In the genomic region with DNA sequence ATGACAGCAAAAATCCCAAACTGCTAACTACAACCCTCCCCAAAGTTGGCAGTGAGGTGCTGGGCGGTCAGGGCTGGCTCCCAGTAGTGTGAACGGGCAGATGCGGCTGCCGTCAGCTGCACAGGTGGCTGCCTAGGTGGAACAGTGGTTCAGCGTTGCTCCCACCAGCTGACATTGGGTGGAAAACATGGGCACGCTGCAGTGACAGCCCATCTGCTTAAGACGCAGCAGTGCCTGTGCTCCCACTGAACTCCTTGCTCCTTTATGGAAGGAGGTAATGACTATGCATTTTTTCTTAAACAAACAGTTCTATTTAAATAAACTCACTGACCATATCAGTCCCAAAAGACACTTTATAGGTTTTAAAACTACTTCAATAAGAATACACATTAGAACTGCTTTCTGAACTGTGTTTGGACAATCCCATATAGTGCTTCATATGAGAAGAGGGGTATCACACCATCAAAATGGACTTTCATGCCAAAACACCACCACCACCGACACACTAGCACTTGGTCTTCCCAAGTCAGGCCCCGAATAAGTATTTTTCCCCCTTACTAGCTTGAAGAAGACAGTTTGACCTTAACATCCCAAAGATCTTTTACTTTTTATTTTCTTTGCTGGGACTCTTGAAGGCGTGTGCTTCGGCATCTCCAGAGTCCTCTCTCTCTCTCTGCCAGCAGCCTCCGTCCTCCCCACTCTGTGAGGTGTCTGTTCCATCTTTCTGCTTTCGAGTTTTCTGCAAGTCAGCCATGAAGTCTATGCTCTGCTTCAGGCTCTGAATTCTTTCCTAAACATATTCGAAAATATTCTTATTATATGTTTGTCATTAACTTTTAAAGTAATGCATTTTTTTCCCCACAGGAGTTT, we compare ENCODE assay signal across 15 cellular contexts. TPM values are rescaled to one million over a fixed set of nuclear protein-coding genes. Genes with fewer than 3 reads are reported as not detected.
DNase-seq lines count a peak whose midpoint lies in the region; ATAC-seq, FAIRE-seq and TF ChIP-seq lines count a peak whose summit lies in the region.
"Had no signal": no experiment of that assay in that cellular context is flagged by ENCODE, and none has a peak within 500 bp of the region (broad histone marks: within the 10 kb centered on the region; RNA-seq: fewer than 3 reads in every experiment).

No MANE protein-coding gene starts in this region.

- no peaks in the 10 kb centered on the region for H3K9me3 Mint-ChIP-seq in activated naive CD8-positive, alpha-beta T cell treated with anti-CD3 and anti-CD28 coated beads for 36 hours
- peaks cover 0 to 3% (median 0%) of the 10 kb centered on the region in 7 donors for H3K9me3 Mint-ChIP-seq in naive B cell

- H3K4me3 ChIP-seq in HepG2 (replicated peaks in 1 of 3; ENCODE audit: insufficient read depth in 1 of 3, low read depth in 2 of 3, low read length in 3 of 3) (no peak overlapping the region), right lobe of liver (no peak overlapping the region), thyroid gland (replicated peaks in 1 of 3) (no peak overlapping the region)
- H3K4me3 ChIP-seq: GM23248, lung, ovary had no signal

- in situ Hi-C loops in HepG2 (cut with HindIII; ENCODE audit: extremely low pct_ligation_motif_present, low pct_unique_long_range_greater_than_20kb): no loop called here

- no peak; the same call in 2 of the 3 replicates for ATAC-seq in HepG2
- ATAC-seq in right lobe of liver: no peak
- no peak for ATAC-seq in naive B cell (ENCODE audit: low read depth in 2 of 2)
- no peak for ATAC-seq in HG02981 (IDR thresholded peaks at IDR 0.05; ENCODE audit: unreplicated experiment)
- no peak for ATAC-seq in GM21447 (IDR thresholded peaks at IDR 0.05; ENCODE audit: unreplicated experiment)

- H3K9me3 ChIP-seq in HepG2 (ENCODE audit: low read length): no peaks in the 10 kb centered on the region
- H3K9me3 ChIP-seq in right lobe of liver: no peaks in the 10 kb centered on the region
- H3K9me3 ChIP-seq in thyroid gland: no peaks in the 10 kb centered on the region
- H3K9me3 ChIP-seq: ovary had no signal

- peaks cover 25% of the 10 kb centered on the region for H3K36me3 Mint-ChIP-seq in activated naive CD8-positive, alpha-beta T cell treated with anti-CD3 and anti-CD28 coated beads for 36 hours
- peaks cover 22 to 40% of the 10 kb centered on the region in 2 donors for H3K36me3 Mint-ChIP-seq in naive B cell

- H2AFZ ChIP-seq in HepG2 (ENCODE audit: low read length): no peak overlapping the region
- H2AFZ ChIP-seq: GM23248 had no signal

- no peaks in the 10 kb centered on the region for H4K20me1 ChIP-seq in HepG2 (ENCODE audit: insufficient read depth, low read length)

- no TSS peak for BruUV-seq in HepG2 (replicated peaks; lab: Mats Ljungman, UMichigan)

- TF ChIP-seq POLR2A in HepG2 (IDR thresholded peaks at IDR 0.05; ENCODE audit: insufficient read depth in 1 of 2, low read depth in 2 of 2, low read length in 2 of 2): no peak
- TF ChIP-seq POLR2A in right lobe of liver (IDR thresholded peaks at IDR 0.05): no peak
- no peak for TF ChIP-seq POLR2A in thyroid gland (IDR thresholded peaks at IDR 0.05)

- H3K36me3 ChIP-seq in HepG2 (replicated peaks in 1 of 2; ENCODE audit: control insufficient read depth in 1 of 2, insufficient read depth in 2 of 2, low read length in 2 of 2) (peaks cover 12 to 52% of the 10 kb centered on the region in 2 experiments), right lobe of liver (peaks cover 0 to 23% (median 5%) of the 10 kb centered on the region in 4 donors), thyroid gland (peaks cover 8 to 11% of the 10 kb centered on the region in 2 donors)
- H3K36me3 ChIP-seq: ovary had no signal

- H3K27ac Mint-ChIP-seq in activated naive CD8-positive, alpha-beta T cell treated with anti-CD3 and anti-CD28 coated beads for 36 hours: peak overlapping the region; percentile 13
- H3K27ac Mint-ChIP-seq in naive B cell: peak overlapping the region in 4 of 6 donors; percentile 0 to 94 (median 84)

- TF ChIP-seq EP300 in HepG2 (IDR thresholded peaks at IDR 0.05; ENCODE audit: low read depth in 2 of 2, low read length in 2 of 2) (no peak), HepG2 (CRISPR knock-in tag; IDR thresholded peaks at IDR 0.05; ENCODE audit: borderline replicate concordance) (no peak)

- POLR2A ChIA-PET in HepG2 (lab: Yijun Ruan, JAX): no interaction called here

- CTCF ChIA-PET in HepG2 (lab: Yijun Ruan, JAX; ENCODE audit: low intra/inter-chr PET ratio, low total read pairs): no interaction called here

- no peaks in the 10 kb centered on the region for H3K27me3 ChIP-seq in HepG2 (ENCODE audit: control insufficient read depth in 1 of 2, insufficient read depth in 2 of 2, low read length in 2 of 2)
- H3K27me3 ChIP-seq in right lobe of liver: no peaks in the 10 kb centered on the region
- no peaks in the 10 kb centered on the region for H3K27me3 ChIP-seq in thyroid gland
- H3K27me3 ChIP-seq: ovary had no signal

- H3K4me1 ChIP-seq in HepG2 (ENCODE audit: insufficient read depth, low read length): peaks cover 35% of the 10 kb centered on the region
- H3K4me1 ChIP-seq in right lobe of liver: peaks cover 0 to 5% (median 0%) of the 10 kb centered on the region in 4 donors
- H3K4me1 ChIP-seq in thyroid gland: peaks cover 7 to 8% of the 10 kb centered on the region in 2 donors

- H3K27me3 Mint-ChIP-seq in activated naive CD8-positive, alpha-beta T cell treated with anti-CD3 and anti-CD28 coated beads for 36 hours: no peaks in the 10 kb centered on the region
- H3K27me3 Mint-ChIP-seq in naive B cell: no peaks in the 10 kb centered on the region

- no peak for DNase-seq in HepG2 (ENCODE audit: low spot score)
- no peak for DNase-seq in right lobe of liver
- DNase-seq in activated naive CD8-positive, alpha-beta T cell treated with anti-CD3 and anti-CD28 coated beads for 36 hours: no peak
- DNase-seq in naive B cell: peak; percentile 36
- DNase-seq in thyroid gland: no peak
- no peak for DNase-seq in SW 1271 (lab: John Stamatoyannopoulos, UW)
- DNase-seq: activated CD8-positive, alpha-beta memory T cell treated with anti-CD3 and anti-CD28 coated beads, Interleukin-2, amount 50 U/mL, for 48 hours; GM23248; NCI-H2081 treated with DMSO at 0.1 percent for 48 hours; NCI-H82; ovary had no signal

- H3K4me1 Mint-ChIP-seq in activated naive CD8-positive, alpha-beta T cell treated with anti-CD3 and anti-CD28 coated beads for 36 hours: peaks cover 22% of the 10 kb centered on the region
- H3K4me1 Mint-ChIP-seq in naive B cell: peaks cover 12 to 79% (median 14%) of the 10 kb centered on the region in 3 donors

- H3K9ac ChIP-seq in HepG2 (ENCODE audit: insufficient read depth, low read depth, low read length): no peak overlapping the region
- H3K9ac ChIP-seq: GM23248 had no signal

- no peak for FAIRE-seq in HepG2 (lab: Jason Lieb, UNC)
- FAIRE-seq: TTC549 had no signal

- H3K4me2 ChIP-seq in HepG2 (ENCODE audit: low read depth, low read length): no peak overlapping the region

- intact Hi-C loops in HepG2 (cut with micrococcal nuclease; ENCODE audit: unreplicated experiment): no loop called here
- intact Hi-C loops in right lobe of liver (cut with DNase I): no loop called here
- intact Hi-C loops in thyroid gland (cut with DNase I): no loop called here

- no peak overlapping the region for H3K27ac ChIP-seq in HepG2 (ENCODE audit: extremely low read length, insufficient read depth, low read length)
- H3K27ac ChIP-seq in right lobe of liver: no peak overlapping the region
- no peak overlapping the region for H3K27ac ChIP-seq in thyroid gland
- H3K27ac ChIP-seq: GM23248, ovary had no signal

- no peaks in the 10 kb centered on the region for H3K79me2 ChIP-seq in HepG2 (ENCODE audit: insufficient read depth, low read length)

- TF ChIP-seq RAD21 in HepG2 (CRISPR knock-in tag; IDR thresholded peaks at IDR 0.05): no peak

- no peak overlapping the region for H3K4me3 Mint-ChIP-seq in activated naive CD8-positive, alpha-beta T cell treated with anti-CD3 and anti-CD28 coated beads for 36 hours
- H3K4me3 Mint-ChIP-seq in naive B cell: peak overlapping the region in 3 of 8 donors; percentile 61 to 72 (median 72)

- TF ChIP-seq CTCF in HepG2 (CRISPR knock-in tag; IDR thresholded peaks at IDR 0.05) (no peak), right lobe of liver (IDR thresholded peaks at IDR 0.05) (no peak), thyroid gland (IDR thresholded peaks at IDR 0.05) (no peak)

- 95% methylated on average over 14 of the region's 14 CpGs for WGBS in HepG2 (ENCODE audit: low lambda C conversion rate)
- WGBS in right lobe of liver (ENCODE audit: insufficient coverage, low coverage, low lambda C conversion rate, missing lambda C conversion rate): 92% methylated on average over 13 of the region's 14 CpGs
- 88 to 91% methylated on average over 14 of the region's 14 CpGs for WGBS in thyroid gland, 2 donors

TF ChIP-seq in HepG2, 621 proteins besides CTCF, POLR2A, EP300 and RAD21 (continues in another document):
- TF ChIP-seq ZBTB38 (CRISPR knock-in tag; IDR thresholded peaks at IDR 0.05): 0 out of 2 replicates have a peak, but pooled peaks have one; percentile 57

RNA-seq across cellular contexts. Expression of a gene that starts 34.4 kb away (rescaled TPM):
- 149 and 169 TPM in 2 replicates for total RNA-seq in HepG2 (2016; rRNA removed; fragmentation: Illumina TruSeq; extraction: Trizol)
- 102 and 109 TPM in 2 replicates for total RNA-seq in HepG2 (2016; cell fraction: cytosol; rRNA removed; fragmentation: Illumina TruSeq; extraction: Trizol; ENCODE audit: low read depth)
- total RNA-seq in HepG2 (2016; cell fraction: insoluble cytoplasmic fraction; rRNA removed; fragmentation: Illumina TruSeq; extraction: Trizol): 149 and 160 TPM in 2 replicates
- 211 and 234 TPM in 2 replicates for total RNA-seq in HepG2 (2016; cell fraction: membrane; rRNA removed; fragmentation: Illumina TruSeq; extraction: Trizol)
- total RNA-seq in HepG2 (2016; cell fraction: nucleus; rRNA removed; fragmentation: Illumina TruSeq; extraction: Trizol): 80.9 and 96.6 TPM in 2 replicates
- polyA plus RNA-seq in HepG2 (2011; rRNA removed): 68.3 and 82.3 TPM in 2 replicates
- polyA plus RNA-seq in HepG2 (2011; cell fraction: cytosol; rRNA removed): 30.2 and 39.5 TPM in 2 replicates
- polyA plus RNA-seq in HepG2 (2011; cell fraction: nucleus; rRNA removed): 39.2 and 41.3 TPM in 2 replicates
- 76.6 and 93.4 TPM in 2 replicates for polyA plus RNA-seq in HepG2 (2012)
- polyA plus RNA-seq in HepG2 (2016; cell fraction: cytosol; fragmentation: Illumina TruSeq; extraction: Trizol; ENCODE audit: low read depth): 116 and 129 TPM in 2 replicates
- polyA plus RNA-seq in HepG2 (2016; cell fraction: insoluble cytoplasmic fraction; fragmentation: Illumina TruSeq; extraction: Trizol; ENCODE audit: low read depth): 172 and 183 TPM in 2 replicates
- polyA plus RNA-seq in HepG2 (2016; cell fraction: membrane; fragmentation: Illumina TruSeq; extraction: Trizol; ENCODE audit: low read depth): 185 and 200 TPM in 2 replicates
- 132 and 135 TPM in 2 replicates for polyA plus RNA-seq in HepG2 (2016; cell fraction: nucleus; fragmentation: Illumina TruSeq; extraction: Trizol; ENCODE audit: insufficient read depth, low read depth)
- 44.7 and 45.9 TPM in 2 replicates for polyA minus RNA-seq in HepG2 (2011; rRNA and poly(A)+ RNA removed; ENCODE audit: low replicate concordance)
- polyA minus RNA-seq in HepG2 (2011; cell fraction: cytosol; rRNA and poly(A)+ RNA removed): 31.4 and 39.7 TPM in 2 replicates
- 67.1 and 72.9 TPM in 2 replicates for polyA minus RNA-seq in HepG2 (2011; cell fraction: nucleus; rRNA and poly(A)+ RNA removed)
- total RNA-seq in right lobe of liver: 10 to 100 TPM; 16.9 to 24.1 (median 20.2) TPM
- 10 to 100 TPM; 93.6 to 98.5 TPM for total RNA-seq in activated naive CD8-positive, alpha-beta T cell treated with anti-CD3 and anti-CD28 coated beads for 36 hours
- 10 to 100 TPM; 24.5 to 57.2 (median 39.8) TPM for polyA plus RNA-seq in naive B cell (ENCODE audit: low read depth in 6 of 6)
- total RNA-seq in thyroid gland: 10 to 100 TPM; 41.4 to 56.0 (median 46.8) TPM
